ENCODE assay signal across 8 cellular contexts in the genomic region with DNA sequence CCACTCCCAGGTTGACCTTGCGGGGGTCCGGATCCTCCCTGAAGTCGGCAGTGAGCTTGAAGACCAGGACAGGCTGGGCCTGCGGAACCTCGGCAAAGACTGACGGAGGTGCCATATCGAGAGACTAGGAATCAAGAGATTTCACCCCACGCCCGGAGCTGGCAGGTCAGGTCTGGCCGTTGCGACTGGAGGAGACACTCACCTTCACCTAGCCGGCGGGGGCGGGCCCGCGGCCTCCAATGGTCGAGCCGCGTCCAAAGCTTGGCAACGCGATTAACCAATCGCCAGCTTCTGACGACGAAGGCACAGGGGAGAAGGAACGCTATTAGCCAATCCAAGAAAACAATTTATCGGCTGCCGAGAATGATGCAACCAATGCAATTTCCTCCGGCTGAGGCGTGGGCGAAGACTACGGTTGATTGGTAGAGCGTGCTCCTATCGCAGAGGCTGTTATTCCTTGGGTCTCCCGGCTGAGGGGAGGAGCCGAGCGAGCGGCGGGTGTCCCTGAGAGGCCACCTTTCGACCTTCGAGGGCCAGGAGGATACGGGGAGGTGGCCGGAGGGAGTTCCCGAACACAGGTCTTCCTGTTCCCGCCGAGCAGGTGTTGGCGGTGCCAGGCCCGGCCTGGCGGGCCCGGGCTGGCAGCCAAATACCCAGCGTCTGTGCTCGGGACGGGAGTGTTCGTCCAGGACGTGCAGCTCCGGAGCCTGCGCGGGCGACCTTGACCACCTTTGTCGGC.
DNase-seq lines count a peak whose midpoint lies in the region; ATAC-seq and TF ChIP-seq lines count a peak whose summit lies in the region.

Gene GOT1 (minus strand): TSS at position 174 of the 739 bp plus-strand sequence. CDS start 59 bp downstream, at position 115.

- peak; percentile 96 for DNase-seq in AG09319 (ENCODE audit: extremely low read depth, low read depth)
- peak; percentile 90 for DNase-seq in NCI-H446 treated with DMSO at 0.1 percent for 48 hours (lab: John Stamatoyannopoulos, UW)
- peak; percentile 100 for DNase-seq in cerebellar cortex (ENCODE audit: low spot score)
- DNase-seq in iris pigment epithelial cell (ENCODE audit: low read depth) = peak; percentile 99
- DNase-seq in stimulated activated CD4-positive, alpha-beta T cell treated with anti-CD3 and anti-CD28 coated beads, Interleukin-12 subunit alpha, Interleukin-12 subunit beta, amount 100 ng/mL, for 24 hours (ENCODE audit: low read depth in 2 of 2) = peak; percentile 93 to 94

- ATAC-seq in GM19035 (IDR thresholded peaks at IDR 0.05; ENCODE audit: unreplicated experiment) = peak; percentile 95
- ATAC-seq in HG03354 (IDR thresholded peaks at IDR 0.05; ENCODE audit: poor library complexity, severe bottlenecking, unreplicated experiment) = peak; percentile 95
- ATAC-seq in activated CD4-positive, CD25-positive, alpha-beta regulatory T cell treated with anti-CD3 and anti-CD28 coated beads, Interleukin-2, amount 50 U/mL, for 24 hours = peak; percentile 92 to 94

- TF ChIP-seq CTCF in AG09319 (IDR thresholded peaks at IDR 0.05; ENCODE audit: low read depth, low read length) = no peak

Comparison
In these comparisons a context has a peak if more than half of its experiments do, and no peak if none do; other contexts are left out.
1. Peak in every context shown above with its lines: DNase-seq and ATAC-seq.